ENCODE assay signal across 8 cellular contexts in genomic region chr9:100083448-100084144, GRCh38. TPM values are rescaled to one million over a fixed set of nuclear protein-coding genes. Genes with fewer than 3 reads are reported as not detected.
A peak's percentile ranks its signal among the peaks of the same experiment; 100 is the strongest.
DNase-seq lines count a peak whose midpoint lies in the region; ATAC-seq and TF ChIP-seq lines count a peak whose summit lies in the region.
"Had no signal": no experiment of that assay in that cellular context is flagged by ENCODE, and none has a peak within 500 bp of the region (broad histone marks: within the 10 kb centered on the region; RNA-seq: fewer than 3 reads in every experiment).

No MANE protein-coding gene starts in this region.

- H3K4me1 Mint-ChIP-seq in naive B cell = peaks cover 73 to 95% (median 86%) of the 10 kb centered on the region in 3 donors

- H4K20me1 ChIP-seq in GM23248 (ENCODE audit: insufficient read depth) = peaks cover 48% of the 10 kb centered on the region; the same call in 1 of the 2 replicates

- peaks cover 6% of the 10 kb centered on the region; the same call in 1 of the 2 replicates for H3F3A ChIP-seq in GM23248 (ENCODE audit: insufficient read depth)

- no peaks in the 10 kb centered on the region for H3K9me3 ChIP-seq in GM23248 (ENCODE audit: low read depth)
- no peaks in the 10 kb centered on the region for H3K9me3 ChIP-seq in heart right ventricle

- H3K79me2 ChIP-seq in GM23248 (ENCODE audit: insufficient read depth) = peaks cover 95% of the 10 kb centered on the region

- H3K4me1 ChIP-seq in GM23248 (ENCODE audit: insufficient read depth) (peaks cover 13% of the 10 kb centered on the region), heart right ventricle (peaks cover 0 to 67% (median 44%) of the 10 kb centered on the region in 9 donors)

- DNase-seq in GM23248 = peak; percentile 6
- no peak for DNase-seq in naive B cell
- no peak for DNase-seq in NCI-H510A treated with DMSO at 0.1 percent for 48 hours (lab: John Stamatoyannopoulos, UW)
- no peak for DNase-seq in GM19240 (ENCODE audit: insufficient read length, low spot score)
- no peak for DNase-seq in heart right ventricle
- DNase-seq: left colon had no signal

- H3K9ac ChIP-seq in GM23248 = no peak overlapping the region

- H3K27me3 ChIP-seq in GM23248 (replicated peaks; ENCODE audit: insufficient read depth) (no peaks in the 10 kb centered on the region), heart right ventricle (no peaks in the 10 kb centered on the region)

- no peak overlapping the region for H3K4me3 ChIP-seq in GM23248
- H3K4me3 ChIP-seq in heart right ventricle = no peak overlapping the region

- ATAC-seq in GM18907 (IDR thresholded peaks at IDR 0.05; ENCODE audit: unreplicated experiment) (peak; percentile 46), HG03558 (IDR thresholded peaks at IDR 0.05; ENCODE audit: extremely low read depth, unreplicated experiment) (peak; percentile 29), naive B cell (ENCODE audit: low read depth in 2 of 2) (peak; percentile 10 to 22), heart right ventricle (no peak)
- ATAC-seq: left colon had no signal

- no peaks in the 10 kb centered on the region for H3K36me3 Mint-ChIP-seq in naive B cell

- no peak overlapping the region for H2AFZ ChIP-seq in GM23248

- H3K36me3 ChIP-seq in GM23248 (ENCODE audit: low read depth) (no peaks in the 10 kb centered on the region), heart right ventricle (no peaks in the 10 kb centered on the region)

- TF ChIP-seq CTCF in heart right ventricle (IDR thresholded peaks at IDR 0.05) = no peak

- in situ Hi-C loops in GM23248 (cut with MboI) = no loop called here

- WGBS in GM23248 (ENCODE audit: low coverage in 1 of 2, low lambda C conversion rate in 2 of 2, missing lambda C conversion rate in 2 of 2), 2 experiments = 76 to 81% methylated on average over 5 of the region's 5 CpGs
- 76 to 80% methylated on average over 5 of the region's 5 CpGs for WGBS in heart right ventricle, 2 donors

- H3K9me3 Mint-ChIP-seq in naive B cell = peaks cover 0 to 1% (median 0%) of the 10 kb centered on the region in 7 donors

- H3K27ac Mint-ChIP-seq in naive B cell = peak overlapping the region; percentile 87 to 99 (median 96)

- H3K4me3 Mint-ChIP-seq in naive B cell = peak overlapping the region; percentile 78 to 95 (median 87)

- H3K9me2 ChIP-seq in GM23248 (ENCODE audit: insufficient read depth) = no peaks in the 10 kb centered on the region

- H3K4me2 ChIP-seq in GM23248 (ENCODE audit: unreplicated experiment) = peak overlapping the region; percentile 9

- H3K27ac ChIP-seq in GM23248 = no peak overlapping the region
- H3K27ac ChIP-seq in heart right ventricle = no peak overlapping the region

- intact Hi-C loops in heart right ventricle (cut with DNase I) = no loop called here

- H3K27me3 Mint-ChIP-seq in naive B cell = no peaks in the 10 kb centered on the region

RNA-seq across cellular contexts. Expression of gene ERP44, which starts 15.2 kb away (rescaled TPM):
- 23.8 and 24.2 TPM in 2 replicates for total RNA-seq in GM23248 (2014; rRNA removed; shearing (Covaris generic))
- polyA plus RNA-seq in GM23248 (2016; fragmentation: Nextera tagmentation; extraction: Ambion mirVana) (50.5 and 51.6 TPM in 2 replicates), naive B cell (ENCODE audit: low read depth in 6 of 6) (10 to 100 TPM; 71.9 to 88.2 (median 76.9) TPM), heart right ventricle (10 to 100 TPM; 15.6 to 19.5 TPM)
- total RNA-seq in heart right ventricle = 10 to 100 TPM; 11.9 to 19.8 (median 14.8) TPM

RNA-seq across cellular contexts. Expression of gene INVS, which starts 15.4 kb away (rescaled TPM):
- total RNA-seq in GM23248 (2014; rRNA removed; shearing (Covaris generic)) = 13.8 and 17.0 TPM in 2 replicates
- polyA plus RNA-seq in GM23248 (2016; fragmentation: Nextera tagmentation; extraction: Ambion mirVana) (8.5 and 10.5 TPM in 2 replicates), naive B cell (ENCODE audit: low read depth in 6 of 6) (10 to 100 TPM in 3 of 6 donors, 1 to 10 TPM in 3; 1.5 to 14.5 (median 10.0) TPM), heart right ventricle (1 to 10 TPM; 1.6 to 3.9 TPM)
- 1 to 10 TPM; 4.7 to 8.0 (median 6.3) TPM for total RNA-seq in heart right ventricle

Comparison
In these comparisons a context has a peak if more than half of its experiments do, and no peak if none do; other contexts are left out.
1. ATAC-seq: peak in GM18907 (single experiment), HG03558 (single experiment) and naive B cell (2 of 2); none in heart right ventricle (0 of 8).